In the genomic region with DNA sequence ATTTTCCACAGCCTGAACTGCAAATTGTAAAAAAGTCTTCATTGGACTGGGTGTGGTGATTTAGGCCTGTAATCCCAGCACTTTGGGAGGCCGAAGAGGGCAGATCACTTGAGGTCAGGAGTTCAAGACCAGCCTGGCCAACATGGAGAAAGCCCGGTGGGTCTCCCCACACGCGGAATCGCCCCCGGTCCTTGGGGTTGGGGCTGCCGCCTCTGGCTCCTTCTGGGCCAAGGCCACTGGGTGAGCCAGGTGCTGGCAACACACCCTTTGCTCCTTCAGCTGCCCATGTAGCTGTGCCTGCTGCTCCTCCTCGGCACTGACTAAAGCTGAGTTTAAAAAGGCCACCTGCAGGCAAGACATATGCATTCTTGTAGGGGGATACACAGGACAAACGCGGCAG, we compare ENCODE assay signal across 25 cellular contexts. TPM values are rescaled to one million over a fixed set of nuclear protein-coding genes. Genes with fewer than 3 reads are reported as not detected.
DNase-seq lines count a peak whose midpoint lies in the region; ATAC-seq, FAIRE-seq and TF ChIP-seq lines count a peak whose summit lies in the region.
"Had no signal": no experiment of that assay in that cellular context is flagged by ENCODE, and none has a peak within 500 bp of the region (broad histone marks: within the 10 kb centered on the region; RNA-seq: fewer than 3 reads in every experiment).

No MANE protein-coding gene starts in this region.

- peak overlapping the region in 3 of 4 donors; percentile 34 to 52 (median 43) for H3K4me3 ChIP-seq in pancreas
- H3K4me3 ChIP-seq: BLaER1, GM12878 had no signal

- H3K27me3 ChIP-seq in pancreas, result no peaks in the 10 kb centered on the region
- H3K27me3 ChIP-seq: BE2C, BLaER1 had no signal

- no peak for TF ChIP-seq POLR2A in GM12892 (IDR thresholded peaks at IDR 0.05; ENCODE audit: low read depth, low read length)

- no peaks in the 10 kb centered on the region for H3K9me3 ChIP-seq in pancreas
- H3K9me3 ChIP-seq: BE2C, BLaER1 had no signal

- no peak overlapping the region for H3K4me3 Mint-ChIP-seq in central memory CD8-positive, alpha-beta T cell
- H3K4me3 Mint-ChIP-seq in activated naive CD8-positive, alpha-beta T cell treated with anti-CD3 and anti-CD28 coated beads for 36 hours, result no peak overlapping the region
- H3K4me3 Mint-ChIP-seq: CD14-positive monocyte; CD4-positive, alpha-beta memory T cell; CD4-positive, CD25-positive, alpha-beta regulatory T cell; CD8-positive, alpha-beta memory T cell had no signal

- no peaks in the 10 kb centered on the region for H3K9me3 Mint-ChIP-seq in central memory CD8-positive, alpha-beta T cell
- no peaks in the 10 kb centered on the region for H3K9me3 Mint-ChIP-seq in activated naive CD8-positive, alpha-beta T cell treated with anti-CD3 and anti-CD28 coated beads for 36 hours
- H3K9me3 Mint-ChIP-seq: CD4-positive, alpha-beta memory T cell; CD4-positive, CD25-positive, alpha-beta regulatory T cell; CD8-positive, alpha-beta memory T cell had no signal

- H3K27me3 Mint-ChIP-seq in central memory CD8-positive, alpha-beta T cell, result peaks cover 6% of the 10 kb centered on the region
- H3K27me3 Mint-ChIP-seq in activated naive CD8-positive, alpha-beta T cell treated with anti-CD3 and anti-CD28 coated beads for 36 hours, result no peaks in the 10 kb centered on the region
- H3K27me3 Mint-ChIP-seq: CD4-positive, alpha-beta memory T cell; CD8-positive, alpha-beta memory T cell had no signal

- DNase-seq in central memory CD8-positive, alpha-beta T cell (ENCODE audit: low spot score in 2 of 2), result no peak
- DNase-seq in pancreas, result peak in 2 of 6 donors; percentile 30 to 44
- no peak for DNase-seq in GM12892 (ENCODE audit: insufficient read length)
- no peak for DNase-seq in activated naive CD8-positive, alpha-beta T cell treated with anti-CD3 and anti-CD28 coated beads for 36 hours
- DNase-seq: 8988T; ACHN; BE2C; C1 segment of cervical spinal cord; CD4-positive, alpha-beta memory T cell; CD4-positive, CD25-positive, alpha-beta regulatory T cell; CD8-positive, alpha-beta memory T cell; COR-L47; DMS 273 treated with DMSO at 0.1 percent for 48 hours; DMS153; DMS53; DMS79; DND-41; EL; GDM1 had no signal

- 35 to 41% methylated on average over 10 of the region's 10 CpGs for WGBS in pancreas, 2 donors

- no peak for ATAC-seq in central memory CD8-positive, alpha-beta T cell (replicated peaks; ENCODE audit: extremely low read depth, poor library complexity, severe bottlenecking)
- peak; percentile 21 to 42 (median 38) for ATAC-seq in pancreas
- ATAC-seq in HG02642 (IDR thresholded peaks at IDR 0.05; ENCODE audit: poor library complexity, unreplicated experiment), result no peak
- ATAC-seq: GM12878 had no signal

- peak overlapping the region; percentile 59 for H3K27ac Mint-ChIP-seq in central memory CD8-positive, alpha-beta T cell (ENCODE audit: low read depth)
- H3K27ac Mint-ChIP-seq in activated naive CD8-positive, alpha-beta T cell treated with anti-CD3 and anti-CD28 coated beads for 36 hours, result no peak overlapping the region
- H3K27ac Mint-ChIP-seq: CD14-positive monocyte had no signal

- no peak overlapping the region for H3K27ac ChIP-seq in pancreas
- H3K27ac ChIP-seq: BLaER1 had no signal

- no peaks in the 10 kb centered on the region for H3K36me3 ChIP-seq in pancreas
- H3K36me3 ChIP-seq: BE2C, BLaER1 had no signal

- no peaks in the 10 kb centered on the region for H3K4me1 ChIP-seq in pancreas
- H3K4me1 ChIP-seq: BE2C had no signal

- FAIRE-seq in pancreas (lab: Jason Lieb, UNC), result no peak
- FAIRE-seq in GM12892 (lab: Jason Lieb, UNC), result no peak
- FAIRE-seq: A204.1, GM12878, GM19239 had no signal

- H3K36me3 Mint-ChIP-seq in central memory CD8-positive, alpha-beta T cell (ENCODE audit: insufficient read depth), result no peaks in the 10 kb centered on the region
- H3K36me3 Mint-ChIP-seq in activated naive CD8-positive, alpha-beta T cell treated with anti-CD3 and anti-CD28 coated beads for 36 hours, result no peaks in the 10 kb centered on the region
- H3K36me3 Mint-ChIP-seq: CD14-positive monocyte; CD4-positive, alpha-beta memory T cell; CD4-positive, CD25-positive, alpha-beta regulatory T cell; CD8-positive, alpha-beta memory T cell had no signal

- H3K4me1 Mint-ChIP-seq in central memory CD8-positive, alpha-beta T cell, result peaks cover 11% of the 10 kb centered on the region
- H3K4me1 Mint-ChIP-seq in activated naive CD8-positive, alpha-beta T cell treated with anti-CD3 and anti-CD28 coated beads for 36 hours, result peaks cover 3% of the 10 kb centered on the region

- TF ChIP-seq CTCF in pancreas (IDR thresholded peaks at IDR 0.05), result no peak

- intact Hi-C loops in pancreas (cut with DNase I), result loop anchor here in 1 of 3 donors (5.0 kb wide), 1 partner anchor 74 kb away; no protein-coding TSS in a partner anchor

RNA-seq across cellular contexts. Expression of a gene that starts 9.4 kb away (rescaled TPM):
- 1 to 10 TPM; 4.2 to 8.8 (median 5.9) TPM for total RNA-seq in pancreas
- 10 to 100 TPM; 11.6 to 18.9 TPM for polyA plus RNA-seq in pancreas
- 18.5 TPM for polyA plus RNA-seq in GM12892 (2012; ENCODE audit: missing spikeins)
- total RNA-seq in activated naive CD8-positive, alpha-beta T cell treated with anti-CD3 and anti-CD28 coated beads for 36 hours, result 10 to 100 TPM; 17.2 to 23.3 TPM

RNA-seq across cellular contexts. Expression of a gene that starts 37.5 kb away (rescaled TPM):
- total RNA-seq in pancreas, result 1 to 10 TPM; 3.9 to 5.8 (median 4.8) TPM
- polyA plus RNA-seq in pancreas, result 10 to 100 TPM in 1 of 2 donors, 1 to 10 TPM in 1; 5.1 to 12.7 TPM
- 72.3 TPM for polyA plus RNA-seq in GM12892 (2012; ENCODE audit: missing spikeins)
- 10 to 100 TPM; 89.2 to 90.3 TPM for total RNA-seq in activated naive CD8-positive, alpha-beta T cell treated with anti-CD3 and anti-CD28 coated beads for 36 hours

Comparison
In these comparisons a context has a peak if more than half of its experiments do, and no peak if none do; other contexts are left out.
1. ATAC-seq: peak in pancreas (4 of 4); none in central memory CD8-positive, alpha-beta T cell (single experiment) and HG02642 (single experiment).
2. RNA of a gene that starts 37.5 kb away (total RNA-seq): 89.2 to 90.3 TPM in activated naive CD8-positive, alpha-beta T cell treated with anti-CD3 and anti-CD28 coated beads for 36 hours; 3.9 to 5.8 TPM in pancreas; every median in the first group is over 10 times any median in the second.